ENCODE assay signal across 1 cellular context in the genomic region with DNA sequence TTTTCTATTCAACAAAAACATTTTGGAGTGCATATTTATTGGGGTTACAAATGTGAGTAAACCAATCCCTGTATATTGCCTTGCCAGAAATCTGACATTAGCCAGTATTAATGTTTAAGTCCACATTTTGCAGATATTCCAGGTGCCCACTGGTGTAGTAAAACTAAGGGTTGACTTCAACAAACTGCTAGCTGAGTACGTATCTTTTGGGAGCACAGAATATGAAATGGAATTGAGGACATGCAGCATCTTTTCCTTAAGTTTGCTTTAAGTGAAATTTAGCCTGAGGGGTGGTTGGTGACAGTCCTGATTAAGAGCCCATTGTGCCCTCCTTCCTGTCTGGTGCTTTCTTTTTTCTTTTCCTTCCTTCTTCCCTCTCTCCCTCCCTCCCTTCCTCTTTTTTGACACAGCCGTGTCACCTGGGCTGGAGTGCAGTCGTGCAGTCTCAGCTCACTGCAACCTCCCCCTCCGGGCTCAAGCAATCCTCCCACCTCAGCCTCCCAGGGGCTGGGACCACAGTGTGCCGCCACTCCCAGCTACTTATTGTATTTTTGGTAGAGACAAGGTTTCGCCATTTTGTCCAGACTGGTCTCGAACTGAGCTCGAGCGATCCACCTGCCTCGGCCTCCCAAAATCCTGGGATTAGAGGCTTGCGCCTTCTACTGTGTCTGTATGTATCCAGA.
TF ChIP-seq lines count a peak whose summit lies in the region.

No MANE protein-coding gene starts in this region.

TF ChIP-seq in IMR-90, 13 proteins besides CTCF, POLR2A, EP300 and RAD21 (continued from another document):
- TF ChIP-seq ELK1 (IDR thresholded peaks at IDR 0.05; ENCODE audit: borderline replicate concordance, low read depth, low read length) (no peak), SMC3 (IDR thresholded peaks at IDR 0.05; ENCODE audit: low read depth, low read length) (no peak), FOS (IDR thresholded peaks at IDR 0.05; ENCODE audit: low read depth, low read length) (no peak), CEBPB (IDR thresholded peaks at IDR 0.05; ENCODE audit: low read depth, low read length) (no peak), CHD1 (IDR thresholded peaks at IDR 0.05; ENCODE audit: low read depth, low read length) (no peak), MXI1 (IDR thresholded peaks at IDR 0.05; ENCODE audit: borderline replicate concordance, low read depth, low read length) (no peak), MAFK (IDR thresholded peaks at IDR 0.05; ENCODE audit: low read depth, low read length) (no peak), BHLHE40 (IDR thresholded peaks at IDR 0.05; ENCODE audit: low read depth, low read length) (no peak)
